21 cellular contexts compared by ENCODE assay signal in genomic region chr12:12630850-12631249, GRCh38. TPM values are rescaled to one million over a fixed set of nuclear protein-coding genes. Genes with fewer than 3 reads are reported as not detected.
DNase-seq lines count a peak whose midpoint lies in the region; ATAC-seq, FAIRE-seq and TF ChIP-seq lines count a peak whose summit lies in the region.
"Had no signal": no experiment of that assay in that cellular context is flagged by ENCODE, and none has a peak within 500 bp of the region (broad histone marks: within the 10 kb centered on the region; RNA-seq: fewer than 3 reads in every experiment).

No MANE protein-coding gene starts in this region.

- in situ Hi-C loops in HepG2 (cut with HindIII; ENCODE audit: extremely low pct_ligation_motif_present, low pct_unique_long_range_greater_than_20kb) = no loop called here

- H3K27me3 Mint-ChIP-seq in stimulated activated naive CD8-positive, alpha-beta T cell treated with anti-CD3 and anti-CD28 coated beads, Interleukin-15, Interleukin-2, amounts not matched to agents 100 ng/mL and 50 ng/mL, for 24 hours = no peaks in the 10 kb centered on the region
- H3K27me3 Mint-ChIP-seq in activated T-helper 17 cell treated with anti-CD3 and anti-CD28 coated beads, Interleukin-2, amount 50 U/mL, for 72 hours = no peaks in the 10 kb centered on the region

- TF ChIP-seq EP300 in HepG2 (IDR thresholded peaks at IDR 0.05; ENCODE audit: low read depth in 2 of 2, low read length in 2 of 2) (no peak), HepG2 (CRISPR knock-in tag; IDR thresholded peaks at IDR 0.05; ENCODE audit: borderline replicate concordance) (no peak)

- no peak for DNase-seq in stimulated activated naive CD8-positive, alpha-beta T cell treated with anti-CD3 and anti-CD28 coated beads, Interleukin-15, Interleukin-2, amounts not matched to agents 100 U/mL and 50 U/mL, for 24 hours
- no peak for DNase-seq in stimulated activated naive CD4-positive, alpha-beta T cell treated with Interleukin-2 at 50 U/mL for 16 hours (lab: John Stamatoyannopoulos, UW)
- no peak for DNase-seq in HepG2 (ENCODE audit: low spot score)
- no peak for DNase-seq in activated CD8-positive, alpha-beta memory T cell treated with anti-CD3 and anti-CD28 coated beads for 24 hours
- DNase-seq: Caco-2; GF-D8; GM23248; HCEC 1CT; KBM-7; NCI-H1105; NCI-H1694; NCI-H2081 treated with DMSO at 0.1 percent for 48 hours; NCI-H446 treated with DMSO at 0.1 percent for 48 hours; NK-92 treated with Interleukin-12 subunit alpha and Interleukin-12 subunit beta, amount 100 ng/mL, for 24 hours; Peyer's patch had no signal

- H3K36me3 Mint-ChIP-seq in stimulated activated naive CD8-positive, alpha-beta T cell treated with anti-CD3 and anti-CD28 coated beads, Interleukin-15, Interleukin-2, amounts not matched to agents 100 ng/mL and 50 ng/mL, for 24 hours (ENCODE audit: low read depth) = peaks cover 17% of the 10 kb centered on the region
- H3K36me3 Mint-ChIP-seq in activated T-helper 17 cell treated with anti-CD3 and anti-CD28 coated beads, Interleukin-2, amount 50 U/mL, for 72 hours (ENCODE audit: low read depth) = peaks cover 38% of the 10 kb centered on the region

- no peak overlapping the region for H2AFZ ChIP-seq in HepG2 (ENCODE audit: low read length)
- H2AFZ ChIP-seq: GM23248 had no signal

- peaks cover 4 to 11% of the 10 kb centered on the region in 2 experiments; a peak in 4 of 5 replicates for H3K36me3 ChIP-seq in HepG2 (replicated peaks in 1 of 2; ENCODE audit: control insufficient read depth in 1 of 2, insufficient read depth in 2 of 2, low read length in 2 of 2)

- H3K4me1 Mint-ChIP-seq in stimulated activated naive CD8-positive, alpha-beta T cell treated with anti-CD3 and anti-CD28 coated beads, Interleukin-15, Interleukin-2, amounts not matched to agents 100 ng/mL and 50 ng/mL, for 24 hours (ENCODE audit: low read depth) = peaks cover 50% of the 10 kb centered on the region
- peaks cover 41% of the 10 kb centered on the region for H3K4me1 Mint-ChIP-seq in activated T-helper 17 cell treated with anti-CD3 and anti-CD28 coated beads, Interleukin-2, amount 50 U/mL, for 72 hours

- H3K9ac ChIP-seq in HepG2 (ENCODE audit: insufficient read depth, low read depth, low read length) = no peak overlapping the region
- H3K9ac ChIP-seq: BLaER1 treated with 17β-estradiol and CSF1 and Interleukin-3, amounts not matched to agents 10 nM and 100 nM; GM23248 had no signal

- no peak overlapping the region for H3K27ac ChIP-seq in HepG2 (ENCODE audit: extremely low read length, insufficient read depth, low read length)
- H3K27ac ChIP-seq: BLaER1 treated with 17β-estradiol and CSF1 and Interleukin-3, amounts not matched to agents 10 nM and 100 nM; GM23248; Peyer's patch; SJSA1 had no signal

- FAIRE-seq in islet of Langerhans (lab: Jason Lieb, UNC) (peak; percentile 64), HepG2 (lab: Jason Lieb, UNC) (no peak)
- FAIRE-seq: GM19239 had no signal

- no peaks in the 10 kb centered on the region for H3K9me3 ChIP-seq in HepG2 (ENCODE audit: low read length)
- H3K9me3 ChIP-seq: Caco-2, Peyer's patch, SJSA1 had no signal

- no peak for TF ChIP-seq POLR2A in HepG2 (IDR thresholded peaks at IDR 0.05; ENCODE audit: insufficient read depth in 1 of 2, low read depth in 2 of 2, low read length in 2 of 2)

- CTCF ChIA-PET in HepG2 (lab: Yijun Ruan, JAX; ENCODE audit: low intra/inter-chr PET ratio, low total read pairs) = no interaction called here

- H4K20me1 ChIP-seq in HepG2 (ENCODE audit: insufficient read depth, low read length) = no peaks in the 10 kb centered on the region

- POLR2A ChIA-PET in HepG2 (lab: Yijun Ruan, JAX) = no interaction called here

- peaks cover 18% of the 10 kb centered on the region for H3K79me2 ChIP-seq in HepG2 (ENCODE audit: insufficient read depth, low read length)

- no peak for TF ChIP-seq RAD21 in HepG2 (CRISPR knock-in tag; IDR thresholded peaks at IDR 0.05)

- peaks cover 13% of the 10 kb centered on the region; the same call in 1 of the 2 replicates for H3K4me1 ChIP-seq in HepG2 (ENCODE audit: insufficient read depth, low read length)
- H3K4me1 ChIP-seq: Caco-2 had no signal

- TF ChIP-seq CTCF in HepG2 (CRISPR knock-in tag; IDR thresholded peaks at IDR 0.05) = no peak

- no peak overlapping the region for H3K4me3 ChIP-seq in HepG2 (replicated peaks in 1 of 3; ENCODE audit: insufficient read depth in 1 of 3, low read depth in 2 of 3, low read length in 3 of 3)
- H3K4me3 ChIP-seq: BLaER1 treated with 17β-estradiol and CSF1 and Interleukin-3, amounts not matched to agents 10 nM and 100 nM; GM23248; Peyer's patch; SJSA1 had no signal

- no peaks in the 10 kb centered on the region for H3K27me3 ChIP-seq in HepG2 (ENCODE audit: control insufficient read depth in 1 of 2, insufficient read depth in 2 of 2, low read length in 2 of 2)
- H3K27me3 ChIP-seq: BLaER1 treated with 17β-estradiol and CSF1 and Interleukin-3, amounts not matched to agents 10 nM and 100 nM; Peyer's patch; SJSA1 had no signal

- H3K9me3 Mint-ChIP-seq in stimulated activated naive CD8-positive, alpha-beta T cell treated with anti-CD3 and anti-CD28 coated beads, Interleukin-15, Interleukin-2, amounts not matched to agents 100 ng/mL and 50 ng/mL, for 24 hours = no peaks in the 10 kb centered on the region
- H3K9me3 Mint-ChIP-seq in activated T-helper 17 cell treated with anti-CD3 and anti-CD28 coated beads, Interleukin-2, amount 50 U/mL, for 72 hours = no peaks in the 10 kb centered on the region

- H3K27ac Mint-ChIP-seq in stimulated activated naive CD8-positive, alpha-beta T cell treated with anti-CD3 and anti-CD28 coated beads, Interleukin-15, Interleukin-2, amounts not matched to agents 100 ng/mL and 50 ng/mL, for 24 hours = peak overlapping the region; percentile 24
- H3K27ac Mint-ChIP-seq in activated T-helper 17 cell treated with anti-CD3 and anti-CD28 coated beads, Interleukin-2, amount 50 U/mL, for 72 hours = no peak overlapping the region

- BruUV-seq in HepG2 (replicated peaks; lab: Mats Ljungman, UMichigan) = no TSS peak

- H3K4me2 ChIP-seq in HepG2 (ENCODE audit: low read depth, low read length) = no peak overlapping the region
- H3K4me2 ChIP-seq: BLaER1 treated with 17β-estradiol and CSF1 and Interleukin-3, amounts not matched to agents 10 nM and 100 nM had no signal

- WGBS in HepG2 (ENCODE audit: low lambda C conversion rate) = 100% methylated on average over 1 of the region's 1 CpG

- ATAC-seq in stimulated activated naive CD8-positive, alpha-beta T cell treated with anti-CD3 and anti-CD28 coated beads, Interleukin-15, Interleukin-2, amounts not matched to agents 100 U/mL and 50 U/mL, for 24 hours = no peak
- ATAC-seq in activated T-helper 17 cell treated with anti-CD3 and anti-CD28 coated beads, Interleukin-2, amount 50 U/mL, for 72 hours (replicated peaks) = no peak
- no peak for ATAC-seq in HepG2

- no peak overlapping the region for H3K4me3 Mint-ChIP-seq in stimulated activated naive CD8-positive, alpha-beta T cell treated with anti-CD3 and anti-CD28 coated beads, Interleukin-15, Interleukin-2, amounts not matched to agents 100 ng/mL and 50 ng/mL, for 24 hours
- H3K4me3 Mint-ChIP-seq in activated T-helper 17 cell treated with anti-CD3 and anti-CD28 coated beads, Interleukin-2, amount 50 U/mL, for 72 hours = peak overlapping the region; percentile 49

- intact Hi-C loops in HepG2 (cut with micrococcal nuclease; ENCODE audit: unreplicated experiment) = no loop called here

TF ChIP-seq in HepG2, 621 proteins besides CTCF, POLR2A, EP300 and RAD21 (continues in another document):
- TF ChIP-seq ZNF143 (CRISPR knock-in tag; IDR thresholded peaks at IDR 0.05) (no peak), ZNF260 (CRISPR knock-in tag; IDR thresholded peaks at IDR 0.05; ENCODE audit: borderline replicate concordance, low read depth) (no peak), SAP130 (CRISPR knock-in tag; IDR thresholded peaks at IDR 0.05; ENCODE audit: low read depth) (no peak)

RNA-seq across cellular contexts. Expression of gene CREBL2, which starts 19.2 kb away (rescaled TPM):
- total RNA-seq in activated T-helper 17 cell treated with anti-CD3 and anti-CD28 coated beads, Interleukin-2, amount 50 U/mL, for 72 hours = 10 to 100 TPM; 19.5 to 25.2 TPM
- total RNA-seq in HepG2 (2016; rRNA removed; fragmentation: Illumina TruSeq; extraction: Trizol) = 6.9 and 10.1 TPM in 2 replicates
- 2.9 and 3.5 TPM in 2 replicates for total RNA-seq in HepG2 (2016; cell fraction: cytosol; rRNA removed; fragmentation: Illumina TruSeq; extraction: Trizol; ENCODE audit: low read depth)
- 7.6 and 9.8 TPM in 2 replicates for total RNA-seq in HepG2 (2016; cell fraction: insoluble cytoplasmic fraction; rRNA removed; fragmentation: Illumina TruSeq; extraction: Trizol)
- 9.4 and 10.1 TPM in 2 replicates for total RNA-seq in HepG2 (2016; cell fraction: membrane; rRNA removed; fragmentation: Illumina TruSeq; extraction: Trizol)
- total RNA-seq in HepG2 (2016; cell fraction: nucleus; rRNA removed; fragmentation: Illumina TruSeq; extraction: Trizol) = 4.8 and 5.8 TPM in 2 replicates
- 8.4 TPM in 2 replicates for polyA plus RNA-seq in HepG2 (2011; rRNA removed)
- polyA plus RNA-seq in HepG2 (2011; cell fraction: cytosol; rRNA removed) = 6.0 and 8.1 TPM in 2 replicates
- polyA plus RNA-seq in HepG2 (2011; cell fraction: nucleus; rRNA removed) = 2.7 and 3.6 TPM in 2 replicates
- polyA plus RNA-seq in HepG2 (2012) = 7.8 and 8.1 TPM in 2 replicates
- polyA plus RNA-seq in HepG2 (2016; cell fraction: cytosol; fragmentation: Illumina TruSeq; extraction: Trizol; ENCODE audit: low read depth) = 3.6 and 3.7 TPM in 2 replicates
- 9.2 and 9.4 TPM in 2 replicates for polyA plus RNA-seq in HepG2 (2016; cell fraction: insoluble cytoplasmic fraction; fragmentation: Illumina TruSeq; extraction: Trizol; ENCODE audit: low read depth)
- polyA plus RNA-seq in HepG2 (2016; cell fraction: membrane; fragmentation: Illumina TruSeq; extraction: Trizol; ENCODE audit: low read depth) = 6.7 and 7.3 TPM in 2 replicates
- polyA plus RNA-seq in HepG2 (2016; cell fraction: nucleus; fragmentation: Illumina TruSeq; extraction: Trizol; ENCODE audit: insufficient read depth, low read depth) = 5.8 and 6.1 TPM in 2 replicates
- 5.8 and 9.0 TPM in 2 replicates for polyA minus RNA-seq in HepG2 (2011; rRNA and poly(A)+ RNA removed; ENCODE audit: low replicate concordance)
- polyA minus RNA-seq in HepG2 (2011; cell fraction: cytosol; rRNA and poly(A)+ RNA removed) = 5.5 and 6.2 TPM in 2 replicates
- polyA minus RNA-seq in HepG2 (2011; cell fraction: nucleus; rRNA and poly(A)+ RNA removed) = 13.5 and 13.8 TPM in 2 replicates
